8 cellular contexts compared by ENCODE assay signal in genomic region chr11:103091441-103091809, GRCh38. TPM values are rescaled to one million over a fixed set of nuclear protein-coding genes. Genes with fewer than 3 reads are reported as not detected.
DNase-seq lines count a peak whose midpoint lies in the region; ATAC-seq, FAIRE-seq and TF ChIP-seq lines count a peak whose summit lies in the region.

No MANE protein-coding gene starts in this region.

- intact Hi-C loops in endothelial cell of umbilical vein (cut with micrococcal nuclease): loop anchor here (5.0 kb wide), 2 partner anchors 441 to 536 kb away; no protein-coding TSS in a partner anchor

- peak overlapping the region; percentile 90 for H2AFZ ChIP-seq in endothelial cell of umbilical vein (ENCODE audit: low read depth, low read length)

- peaks cover 20% of the 10 kb centered on the region for H3K27me3 Mint-ChIP-seq in activated CD8-positive, alpha-beta T cell treated with anti-CD3 and anti-CD28 coated beads, Interleukin-2, amount 10 ng/mL, durations not matched to agents 7 days and 5 days (ENCODE audit: low read depth)

- H3K27me3 ChIP-seq in endothelial cell of umbilical vein (ENCODE audit: control insufficient read depth in 2 of 2, insufficient read depth in 2 of 2, low read length in 2 of 2): peaks cover 0 to 4% of the 10 kb centered on the region in 2 experiments
- peaks cover 5 to 18% of the 10 kb centered on the region in 2 donors for H3K27me3 ChIP-seq in mucosa of rectum (ENCODE audit: control insufficient read depth in 2 of 2, insufficient read depth in 2 of 2, low read length in 2 of 2)

- H3K4me1 Mint-ChIP-seq in activated CD8-positive, alpha-beta T cell treated with anti-CD3 and anti-CD28 coated beads, Interleukin-2, amount 10 ng/mL, durations not matched to agents 7 days and 5 days (ENCODE audit: low read depth): peaks cover 28% of the 10 kb centered on the region

- peak overlapping the region; percentile 91 for H3K4me3 Mint-ChIP-seq in activated CD8-positive, alpha-beta T cell treated with anti-CD3 and anti-CD28 coated beads, Interleukin-2, amount 10 ng/mL, durations not matched to agents 7 days and 5 days

- peak overlapping the region; percentile 95 for H3K27ac Mint-ChIP-seq in activated CD8-positive, alpha-beta T cell treated with anti-CD3 and anti-CD28 coated beads, Interleukin-2, amount 10 ng/mL, durations not matched to agents 7 days and 5 days

- no peak for TF ChIP-seq CTCF in endothelial cell of umbilical vein (IDR thresholded peaks at IDR 0.05; ENCODE audit: extremely low read depth in 1 of 2, insufficient read depth in 1 of 2, low read depth in 1 of 2, low read length in 2 of 2)

- peaks cover 52% of the 10 kb centered on the region for H3K79me2 ChIP-seq in endothelial cell of umbilical vein (ENCODE audit: control insufficient read depth, insufficient read depth, low read length)

- H4K20me1 ChIP-seq in endothelial cell of umbilical vein (replicated peaks; ENCODE audit: control insufficient read depth, extremely low read depth, insufficient read depth, low read length): no peaks in the 10 kb centered on the region

- H3K4me3 ChIP-seq in endothelial cell of umbilical vein (replicated peaks in 1 of 3; ENCODE audit: insufficient read depth in 1 of 3, low read depth in 1 of 3, low read length in 3 of 3): peak overlapping the region; percentile 64 to 94 (median 73)
- peak overlapping the region; percentile 92 to 97 for H3K4me3 ChIP-seq in mucosa of rectum (ENCODE audit: low read length in 2 of 2)

- H3K36me3 ChIP-seq in endothelial cell of umbilical vein (ENCODE audit: control insufficient read depth in 2 of 2, extremely low read depth in 1 of 2, insufficient read depth in 2 of 2, low read length in 2 of 2) (peaks cover 0 to 1% of the 10 kb centered on the region in 2 experiments), mucosa of rectum (ENCODE audit: control insufficient read depth in 2 of 2, insufficient read depth in 2 of 2, low read length in 2 of 2) (peaks cover 0 to 5% of the 10 kb centered on the region in 2 donors)

- H3K4me2 ChIP-seq in endothelial cell of umbilical vein (ENCODE audit: insufficient read depth, low read length): peak overlapping the region; percentile 79

- H3K27ac ChIP-seq in endothelial cell of umbilical vein (ENCODE audit: insufficient read depth, low read depth, low read length) (peak overlapping the region; percentile 70), mucosa of rectum (ENCODE audit: low read depth in 2 of 2, low read length in 2 of 2) (peak overlapping the region; percentile 77 to 80), substantia nigra (ENCODE audit: low read depth, low read length, poor library complexity, severe bottlenecking) (peak overlapping the region; percentile 44)

- H3K9me1 ChIP-seq in endothelial cell of umbilical vein (replicated peaks; ENCODE audit: control insufficient read depth, extremely low read depth, insufficient read depth, low read length): no peaks in the 10 kb centered on the region

- no peak for TF ChIP-seq POLR2A in endothelial cell of umbilical vein (IDR thresholded peaks at IDR 0.05; ENCODE audit: low read depth, low read length)

- H3K9me3 Mint-ChIP-seq in activated CD8-positive, alpha-beta T cell treated with anti-CD3 and anti-CD28 coated beads, Interleukin-2, amount 10 ng/mL, durations not matched to agents 7 days and 5 days (ENCODE audit: insufficient read depth): no peaks in the 10 kb centered on the region

- peak; percentile 36 for ATAC-seq in HG02763 (IDR thresholded peaks at IDR 0.05; ENCODE audit: unreplicated experiment)
- ATAC-seq in activated CD8-positive, alpha-beta T cell treated with anti-CD3 and anti-CD28 coated beads, Interleukin-2, amount 10 ng/mL, durations not matched to agents 7 days and 5 days: peak; percentile 64

- H3K9ac ChIP-seq in endothelial cell of umbilical vein (replicated peaks; ENCODE audit: extremely low read depth, insufficient read depth, low read length): peak overlapping the region; percentile 82
- H3K9ac ChIP-seq in mucosa of rectum (ENCODE audit: low read depth in 1 of 2, low read length in 2 of 2): peak overlapping the region; percentile 61 to 87

- H3K9me3 ChIP-seq in endothelial cell of umbilical vein (replicated peaks; ENCODE audit: control insufficient read depth, insufficient read depth, low read length) (no peaks in the 10 kb centered on the region), mucosa of rectum (ENCODE audit: control insufficient read depth in 2 of 2, low read length in 2 of 2) (no peaks in the 10 kb centered on the region)

- BruUV-seq in endothelial cell of umbilical vein (replicated peaks; lab: Mats Ljungman, UMichigan): TSS peak; percentile 41

- H3K36me3 Mint-ChIP-seq in activated CD8-positive, alpha-beta T cell treated with anti-CD3 and anti-CD28 coated beads, Interleukin-2, amount 10 ng/mL, durations not matched to agents 7 days and 5 days (ENCODE audit: low read depth): peaks cover 21% of the 10 kb centered on the region

- peak; percentile 71 for DNase-seq in NCI-H82 (lab: John Stamatoyannopoulos, UW)
- no peak for DNase-seq in NCI-H82 treated with DMSO at 0.1 percent for 48 hours (lab: John Stamatoyannopoulos, UW; ENCODE audit: unreplicated experiment)
- DNase-seq in NCI-H146 treated with DMSO at 0.1 percent for 48 hours (lab: John Stamatoyannopoulos, UW; ENCODE audit: unreplicated experiment): peak; percentile 18
- DNase-seq in activated CD8-positive, alpha-beta T cell treated with anti-CD3 and anti-CD28 coated beads, Interleukin-2, amount 10 ng/mL, durations not matched to agents 7 days and 5 days: peak; percentile 59
- DNase-seq in endothelial cell of umbilical vein (ENCODE audit: low read depth, low spot score): peak; percentile 34
- peak in 17 of 49 donors; percentile 3 to 31 (median 17) for DNase-seq in substantia nigra (lab: John Stamatoyannopoulos, UW)

- POLR2A ChIA-PET in activated CD8-positive, alpha-beta T cell treated with anti-CD3 and anti-CD28 coated beads, Interleukin-2, amount 10 ng/mL, durations not matched to agents 7 days and 5 days (lab: Charles Lee): interaction anchor here (1.0 to 2.6 kb wide), 4 partner anchors 10 to 17 kb away, joined by 3 to 26 read pairs (median 10); partner anchors contain the start of gene DYNC2H1
- POLR2A ChIA-PET in endothelial cell of umbilical vein (lab: Charles Lee): interaction anchor here (2.0 kb wide), 1 partner anchor 18 kb away, joined by 9 read pairs; the partner anchor contains the start of gene DYNC2H1

- no peak for FAIRE-seq in endothelial cell of umbilical vein (lab: Jason Lieb, UNC)

- H3K4me1 ChIP-seq in endothelial cell of umbilical vein (ENCODE audit: control insufficient read depth, extremely low read depth, insufficient read depth, low read length) (peaks cover 24% of the 10 kb centered on the region), mucosa of rectum (ENCODE audit: control insufficient read depth in 2 of 2, insufficient read depth in 2 of 2, low read length in 2 of 2) (peaks cover 11% of the 10 kb centered on the region in 2 donors)

- CTCF ChIA-PET in activated CD8-positive, alpha-beta T cell treated with anti-CD3 and anti-CD28 coated beads, Interleukin-2, amount 10 ng/mL, durations not matched to agents 7 days and 5 days (lab: Charles Lee): interaction anchor here (0.8 to 3.6 kb wide), 6 partner anchors 10 to 63 kb away, joined by 3 to 42 read pairs (median 4); partner anchors contain the start of gene DYNC2H1
- CTCF ChIA-PET in endothelial cell of umbilical vein (lab: Charles Lee): interaction anchor here (1.0 to 1.5 kb wide), 4 partner anchors 18 to 177 kb away, joined by 3 to 13 read pairs (median 3); partner anchors contain the start of gene DYNC2H1

- dilution Hi-C loops in endothelial cell of umbilical vein (cut with MboI; ENCODE audit: extremely low pct_ligation_motif_present, low sequenced_read_pairs): no loop called here

TF ChIP-seq in endothelial cell of umbilical vein, 7 proteins besides CTCF, POLR2A, EP300 and RAD21:
- TF ChIP-seq POLR2AphosphoS5 (IDR thresholded peaks at IDR 0.05; ENCODE audit: insufficient read depth, low read depth, low read length) (no peak), JUN (IDR thresholded peaks at IDR 0.05; ENCODE audit: borderline replicate concordance, insufficient read depth, insufficient read length, low read depth) (no peak), EZH2 (IDR thresholded peaks at IDR 0.05; ENCODE audit: borderline replicate concordance, low read depth, low read length, severe bottlenecking) (no peak), GATA2 (IDR thresholded peaks at IDR 0.05; ENCODE audit: insufficient read depth, insufficient read length, low read depth, low read length) (no peak), MYC (IDR thresholded peaks at IDR 0.05; ENCODE audit: low read depth, low read length) (no peak), MAX (IDR thresholded peaks at IDR 0.05; ENCODE audit: insufficient read depth, insufficient read length) (no peak), FOS (IDR thresholded peaks at IDR 0.05; ENCODE audit: borderline replicate concordance, insufficient read depth, low read length) (no peak)

RNA-seq across cellular contexts. Expression of gene DCUN1D5, which starts 0.5 kb away (rescaled TPM):
- 10 to 100 TPM; 31.3 to 34.0 TPM for total RNA-seq in activated CD8-positive, alpha-beta T cell treated with anti-CD3 and anti-CD28 coated beads, Interleukin-2, amount 10 ng/mL, durations not matched to agents 7 days and 5 days
- total RNA-seq in endothelial cell of umbilical vein: 49.8 and 52.9 TPM in 2 replicates
- polyA plus RNA-seq in endothelial cell of umbilical vein: 32.8 and 32.9 TPM in 2 replicates
- 40.5 and 45.7 TPM in 2 replicates for polyA plus RNA-seq in endothelial cell of umbilical vein (2011; cell fraction: cytosol; rRNA removed)
- 19.6 and 25.7 TPM in 2 replicates for polyA plus RNA-seq in endothelial cell of umbilical vein (2011; cell fraction: nucleus; rRNA removed)
- polyA plus RNA-seq in endothelial cell of umbilical vein (2012): 80.7 and 97.5 TPM in 2 replicates
- polyA minus RNA-seq in endothelial cell of umbilical vein: 12.4 and 12.5 TPM in 2 replicates
- 27.4 TPM for polyA minus RNA-seq in endothelial cell of umbilical vein (2011; cell fraction: cytosol; rRNA and poly(A)+ RNA removed)
- 10.6 and 24.5 TPM in 2 replicates for polyA minus RNA-seq in endothelial cell of umbilical vein (2011; cell fraction: nucleus; rRNA and poly(A)+ RNA removed)

RNA-seq across cellular contexts. Expression of gene DYNC2H1, which starts 17.8 kb away (rescaled TPM):
- total RNA-seq in activated CD8-positive, alpha-beta T cell treated with anti-CD3 and anti-CD28 coated beads, Interleukin-2, amount 10 ng/mL, durations not matched to agents 7 days and 5 days: 1 to 10 TPM; 1.6 to 1.7 TPM
- total RNA-seq in endothelial cell of umbilical vein: 4.2 and 5.7 TPM in 2 replicates
- 1.5 and 1.9 TPM in 2 replicates for polyA plus RNA-seq in endothelial cell of umbilical vein
- polyA plus RNA-seq in endothelial cell of umbilical vein (2011; cell fraction: cytosol; rRNA removed): 1.3 and 2.3 TPM in 2 replicates
- polyA plus RNA-seq in endothelial cell of umbilical vein (2011; cell fraction: nucleus; rRNA removed): 5.6 and 6.8 TPM in 2 replicates
- 2.2 and 2.5 TPM in 2 replicates for polyA plus RNA-seq in endothelial cell of umbilical vein (2012)
- 4.2 and 5.3 TPM in 2 replicates for polyA minus RNA-seq in endothelial cell of umbilical vein
- polyA minus RNA-seq in endothelial cell of umbilical vein (2011; cell fraction: cytosol; rRNA and poly(A)+ RNA removed): 4.8 TPM
- polyA minus RNA-seq in endothelial cell of umbilical vein (2011; cell fraction: nucleus; rRNA and poly(A)+ RNA removed): 13.1 and 15.8 TPM in 2 replicates
